8 cellular contexts compared by ENCODE assay signal in genomic region chr1:84433253-84434080, GRCh38. TPM values are rescaled to one million over a fixed set of nuclear protein-coding genes. Genes with fewer than 3 reads are reported as not detected.
DNase-seq lines count a peak whose midpoint lies in the region; ATAC-seq and TF ChIP-seq lines count a peak whose summit lies in the region.

No MANE protein-coding gene starts in this region.

- H3K27me3 ChIP-seq in BE2C = no peaks in the 10 kb centered on the region
- no peaks in the 10 kb centered on the region for H3K27me3 ChIP-seq in upper lobe of left lung

- no peak for TF ChIP-seq POLR2A in upper lobe of left lung (IDR thresholded peaks at IDR 0.05)

- H3K4me3 Mint-ChIP-seq in nephron progenitor cell = peak overlapping the region; percentile 41

- no peaks in the 10 kb centered on the region for H3K27me3 Mint-ChIP-seq in nephron progenitor cell (ENCODE audit: low read depth, poor library complexity)

- 17 to 23% methylated on average over 11 of the region's 11 CpGs for WGBS in upper lobe of left lung, 2 donors

- no peak for TF ChIP-seq EP300 in upper lobe of left lung (IDR thresholded peaks at IDR 0.05)

- peaks cover 19% of the 10 kb centered on the region for H3K9me3 Mint-ChIP-seq in nephron progenitor cell

- ATAC-seq in GM18909 (IDR thresholded peaks at IDR 0.05; ENCODE audit: poor library complexity, unreplicated experiment) = peak; percentile 61
- ATAC-seq in upper lobe of left lung (ENCODE audit: low FRiP score in 2 of 2) = peak in 1 of 2 donors; percentile 91

- peaks cover 26% of the 10 kb centered on the region for H3K4me1 Mint-ChIP-seq in nephron progenitor cell

- H3K4me1 ChIP-seq in BE2C = no peaks in the 10 kb centered on the region
- H3K4me1 ChIP-seq in upper lobe of left lung = peaks cover 0 to 7% (median 4%) of the 10 kb centered on the region in 4 donors

- DNase-seq in BE2C = peak; percentile 36
- peak; percentile 82 for DNase-seq in HT1080 (ENCODE audit: low read depth)
- peak; percentile 89 for DNase-seq in NOMO-1 treated with DMSO at 0.1 percent for 48 hours (lab: John Stamatoyannopoulos, UW; ENCODE audit: unreplicated experiment)
- DNase-seq in activated T-helper 1 cell treated with Interleukin-2 at 50 U/mL for 16 hours (ENCODE audit: low read depth) = peak; percentile 32
- peak; percentile 82 for DNase-seq in fibroblast of mammary gland (ENCODE audit: low read depth)
- DNase-seq in nephron progenitor cell = peak; percentile 45
- peak in 1 of 2 donors; percentile 26 for DNase-seq in upper lobe of left lung

- H3K9me3 ChIP-seq in BE2C = no peaks in the 10 kb centered on the region
- no peaks in the 10 kb centered on the region for H3K9me3 ChIP-seq in upper lobe of left lung

- H3K36me3 ChIP-seq in BE2C = no peaks in the 10 kb centered on the region
- H3K36me3 ChIP-seq in upper lobe of left lung = no peaks in the 10 kb centered on the region

- TF ChIP-seq CTCF in BE2C (IDR thresholded peaks at IDR 0.05; ENCODE audit: low read depth, low read length) = peak; percentile 68
- peak; percentile 83 for TF ChIP-seq CTCF in fibroblast of mammary gland (conservative IDR thresholded peaks at IDR 0.05; ENCODE audit: control insufficient read depth, insufficient read depth, low read depth, low read length)
- peak; percentile 69 for TF ChIP-seq CTCF in nephron progenitor cell (IDR thresholded peaks at IDR 0.05)
- TF ChIP-seq CTCF in upper lobe of left lung (IDR thresholded peaks at IDR 0.05) = peak; percentile 29 to 76 (median 52)

- peak overlapping the region in 1 of 4 donors; percentile 19 for H3K27ac ChIP-seq in upper lobe of left lung

- no peak overlapping the region for H3K27ac Mint-ChIP-seq in nephron progenitor cell

- H3K36me3 Mint-ChIP-seq in nephron progenitor cell (ENCODE audit: low read depth) = peaks cover 16% of the 10 kb centered on the region

- H3K4me3 ChIP-seq in BE2C (ENCODE audit: low read depth, low read length) (peak overlapping the region; percentile 62), fibroblast of mammary gland (ENCODE audit: control insufficient read depth, low read depth, low read length) (peak overlapping the region; percentile 23), upper lobe of left lung (peak overlapping the region in 2 of 4 donors; percentile 13 to 30)

RNA-seq across cellular contexts. Expression of gene DNASE2B, which starts 35.2 kb away (rescaled TPM):
- polyA plus RNA-seq in BE2C (2012; ENCODE audit: insufficient read depth, insufficient read length, low read depth) = not detected
- not detected in 2 replicates for total RNA-seq in HT1080 (2014; rRNA removed; shearing (Covaris generic))
- polyA plus RNA-seq in HT1080 (2015; cell fraction: cytosol; rRNA removed) = not detected in 2 replicates
- polyA plus RNA-seq in HT1080 (2015; cell fraction: nucleus; rRNA removed) = not detected in 2 replicates
- 10 to 100 TPM in 2 of 6 donors, 1 to 10 TPM in 3, not detected in 1; 1.5 to 14.7 (median 5.5) TPM for total RNA-seq in upper lobe of left lung

RNA-seq across cellular contexts. Expression of gene RPF1, which starts 45.6 kb away (rescaled TPM):
- 49.7 TPM for polyA plus RNA-seq in BE2C (2012; ENCODE audit: insufficient read depth, insufficient read length, low read depth)
- total RNA-seq in HT1080 (2014; rRNA removed; shearing (Covaris generic)) = 99.9 and 111 TPM in 2 replicates
- 66.0 and 68.6 TPM in 2 replicates for polyA plus RNA-seq in HT1080 (2015; cell fraction: cytosol; rRNA removed)
- polyA plus RNA-seq in HT1080 (2015; cell fraction: nucleus; rRNA removed) = 65.0 and 70.3 TPM in 2 replicates
- 10 to 100 TPM; 12.2 to 46.4 (median 25.4) TPM for total RNA-seq in upper lobe of left lung
